9 cellular contexts compared by ENCODE assay signal in the genomic region with DNA sequence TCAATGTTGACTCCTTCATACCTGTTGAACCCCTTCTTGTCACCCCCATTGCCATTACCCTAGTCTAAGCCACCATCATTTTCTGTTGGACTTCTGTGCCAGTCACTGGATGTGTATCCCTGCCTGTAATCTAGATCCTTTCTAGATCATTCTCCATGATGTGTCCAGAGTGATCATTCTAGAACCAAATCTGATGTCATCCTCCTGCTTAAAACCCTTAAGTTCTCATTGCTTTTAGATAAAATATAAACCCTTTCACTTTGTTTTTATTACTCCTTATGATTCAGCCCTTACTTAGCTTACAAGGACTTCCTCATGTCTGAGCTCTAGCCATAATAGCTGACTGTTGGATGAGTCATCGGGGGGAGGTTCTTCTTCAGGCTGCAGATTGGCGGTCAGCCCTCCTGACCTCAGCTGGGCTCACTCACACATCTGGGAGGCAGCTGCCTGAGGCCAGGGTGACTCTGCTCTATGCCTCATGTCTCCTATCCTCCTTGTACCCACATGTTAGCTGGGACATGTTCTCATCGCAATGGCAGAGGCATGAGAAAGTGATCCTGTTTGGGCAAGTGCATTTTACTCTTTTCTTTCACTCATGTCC.
DNase-seq lines count a peak whose midpoint lies in the region; ATAC-seq, FAIRE-seq and TF ChIP-seq lines count a peak whose summit lies in the region.
"Had no signal": no experiment of that assay in that cellular context is flagged by ENCODE, and none has a peak within 500 bp of the region (broad histone marks: within the 10 kb centered on the region; RNA-seq: fewer than 3 reads in every experiment).

No MANE protein-coding gene starts in this region.

- no peak overlapping the region for H3K4me3 Mint-ChIP-seq in natural killer cell

- in situ Hi-C loops in GM13976 (cut with MboI; ENCODE audit: low sequenced_read_pairs, unreplicated experiment): no loop called here

- DNase-seq in GM13976 (ENCODE audit: low spot score) (no peak), OCI-M2 (lab: John Stamatoyannopoulos, UW; ENCODE audit: unreplicated experiment) (peak; percentile 13), natural killer cell (no peak)
- no peak for DNase-seq in activated CD8-positive, alpha-beta memory T cell treated with anti-CD3 and anti-CD28 coated beads, Interleukin-2, amount 50 U/mL, for 4 hours

- H3K36me3 Mint-ChIP-seq in natural killer cell: no peaks in the 10 kb centered on the region

- TF ChIP-seq CTCF in GM13976 (IDR thresholded peaks at IDR 0.05; ENCODE audit: borderline replicate concordance, control extremely low read depth, extremely low read depth, insufficient read depth, missing control alignments) (peak; percentile 5), natural killer cell (IDR thresholded peaks at IDR 0.05) (no peak)

- no peaks in the 10 kb centered on the region for H3K9me3 Mint-ChIP-seq in natural killer cell
- H3K9me3 Mint-ChIP-seq: immature natural killer cell had no signal

- TF ChIP-seq POLR2A in GM18505 (IDR thresholded peaks at IDR 0.05; ENCODE audit: borderline replicate concordance, extremely low read depth, insufficient read depth, insufficient read length): no peak

- peaks cover 0 to 8% of the 10 kb centered on the region in 2 donors for H3K27me3 Mint-ChIP-seq in natural killer cell (ENCODE audit: low read depth in 2 of 2)

- ATAC-seq in natural killer cell (peak; percentile 47 to 81 (median 63)), HG03342 (IDR thresholded peaks at IDR 0.05; ENCODE audit: unreplicated experiment) (no peak), HG03039 (IDR thresholded peaks at IDR 0.05; ENCODE audit: unreplicated experiment) (no peak), GM18505 (IDR thresholded peaks at IDR 0.05; ENCODE audit: unreplicated experiment) (no peak)

- intact Hi-C loops in natural killer cell (cut with micrococcal nuclease): no loop called here

- H3K27ac Mint-ChIP-seq in natural killer cell: no peak overlapping the region

- FAIRE-seq in endometrium (lab: Jason Lieb, UNC): peak; percentile 94

- H3K4me1 Mint-ChIP-seq in natural killer cell: peaks cover 0 to 9% of the 10 kb centered on the region in 2 donors

Comparison
In these comparisons a context has a peak if more than half of its experiments do, and no peak if none do; other contexts are left out.
1. ATAC-seq: peak in natural killer cell (3 of 3); none in HG03342 (single experiment), HG03039 (single experiment) and GM18505 (single experiment).